1 cellular context compared by ENCODE assay signal in the genomic region with DNA sequence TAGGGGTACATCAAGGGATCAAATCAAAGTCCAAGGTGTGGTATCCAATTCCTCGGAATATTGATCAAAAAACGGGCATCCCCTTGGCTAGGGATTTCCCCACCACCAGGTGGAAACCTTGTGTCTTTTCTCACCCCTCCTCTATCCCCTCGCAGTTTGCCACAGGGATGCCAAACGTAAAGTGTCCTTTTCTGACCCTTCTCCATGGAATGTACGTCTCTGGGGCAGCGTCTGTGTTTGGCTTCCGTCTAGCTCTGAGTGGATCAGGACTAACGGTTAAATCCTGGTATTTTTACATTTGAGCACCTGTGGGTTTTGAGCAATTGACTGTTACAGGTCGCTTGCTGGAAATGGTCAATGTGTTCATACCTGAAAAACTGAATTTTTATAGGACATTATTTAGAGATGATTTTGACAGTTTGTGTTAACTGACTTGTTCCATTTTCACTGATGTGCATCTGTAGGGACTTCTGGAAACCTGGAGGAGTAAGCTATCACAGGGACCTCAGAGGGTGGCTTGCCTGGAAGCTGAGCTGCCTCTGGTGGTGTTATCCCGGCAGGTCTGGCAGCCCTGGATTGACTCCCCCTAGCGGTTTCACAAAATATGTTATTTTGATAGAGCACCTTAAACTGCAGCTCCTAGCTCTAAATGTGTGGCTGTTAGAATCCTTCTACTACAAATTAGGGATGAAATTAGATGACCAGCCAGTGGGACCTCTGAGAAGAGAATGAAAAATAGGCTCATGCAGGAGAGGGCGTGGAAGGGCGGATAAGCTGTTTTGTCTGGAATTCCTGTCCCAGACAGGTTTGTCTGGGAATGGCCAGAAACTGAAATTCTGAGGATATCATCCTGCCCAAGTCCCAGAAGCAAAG.
TF ChIP-seq lines count a peak whose summit lies in the region.

No MANE protein-coding gene starts in this region.

TF ChIP-seq in HepG2, 621 proteins besides CTCF, POLR2A, EP300 and RAD21 (continued from another document and continues in another):
- TF ChIP-seq HNF1B (CRISPR knock-in tag; IDR thresholded peaks at IDR 0.05), result peak; percentile 47; the same call in 1 of the 2 replicates
- TF ChIP-seq SIN3A (IDR thresholded peaks at IDR 0.05; ENCODE audit: borderline replicate concordance, low read depth, low read length), result no peak
- TF ChIP-seq, protein P1, sequence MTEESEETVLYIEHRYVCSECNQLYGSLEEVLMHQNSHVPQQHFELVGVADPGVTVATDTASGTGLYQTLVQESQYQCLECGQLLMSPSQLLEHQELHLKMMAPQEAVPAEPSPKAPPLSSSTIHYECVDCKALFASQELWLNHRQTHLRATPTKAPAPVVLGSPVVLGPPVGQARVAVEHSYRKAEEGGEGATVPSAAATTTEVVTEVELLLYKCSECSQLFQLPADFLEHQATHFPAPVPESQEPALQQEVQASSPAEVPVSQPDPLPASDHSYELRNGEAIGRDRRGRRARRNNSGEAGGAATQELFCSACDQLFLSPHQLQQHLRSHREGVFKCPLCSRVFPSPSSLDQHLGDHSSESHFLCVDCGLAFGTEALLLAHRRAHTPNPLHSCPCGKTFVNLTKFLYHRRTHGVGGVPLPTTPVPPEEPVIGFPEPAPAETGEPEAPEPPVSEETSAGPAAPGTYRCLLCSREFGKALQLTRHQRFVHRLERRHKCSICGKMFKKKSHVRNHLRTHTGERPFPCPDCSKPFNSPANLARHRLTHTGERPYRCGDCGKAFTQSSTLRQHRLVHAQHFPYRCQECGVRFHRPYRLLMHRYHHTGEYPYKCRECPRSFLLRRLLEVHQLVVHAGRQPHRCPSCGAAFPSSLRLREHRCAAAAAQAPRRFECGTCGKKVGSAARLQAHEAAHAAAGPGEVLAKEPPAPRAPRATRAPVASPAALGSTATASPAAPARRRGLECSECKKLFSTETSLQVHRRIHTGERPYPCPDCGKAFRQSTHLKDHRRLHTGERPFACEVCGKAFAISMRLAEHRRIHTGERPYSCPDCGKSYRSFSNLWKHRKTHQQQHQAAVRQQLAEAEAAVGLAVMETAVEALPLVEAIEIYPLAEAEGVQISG (CRISPR knock-in tag; IDR thresholded peaks at IDR 0.05), result peak; percentile 48; the same call in 1 of the 2 replicates
- no peak for TF ChIP-seq ZNF260 (CRISPR knock-in tag; IDR thresholded peaks at IDR 0.05; ENCODE audit: borderline replicate concordance, low read depth)
- TF ChIP-seq ASH2L (IDR thresholded peaks at IDR 0.05; ENCODE audit: insufficient read length, low read depth, low read length), result peak; percentile 29
- peak; percentile 24; the same call in 1 of the 2 replicates for TF ChIP-seq POGK (CRISPR knock-in tag; conservative IDR thresholded peaks at IDR 0.05)
- TF ChIP-seq ZNF138 (CRISPR knock-in tag; IDR thresholded peaks at IDR 0.05; ENCODE audit: low read depth), result no peak
- no peak for TF ChIP-seq PITX1 (CRISPR knock-in tag; IDR thresholded peaks at IDR 0.05)
- TF ChIP-seq NR3C1 (CRISPR knock-in tag; IDR thresholded peaks at IDR 0.05), result no peak
- peak; percentile 26 for TF ChIP-seq JARID2 (CRISPR knock-in tag; IDR thresholded peaks at IDR 0.05; ENCODE audit: insufficient replicate concordance)
- 0 out of 2 replicates have a peak, but pooled peaks have one; percentile 35 for TF ChIP-seq TGIF2 (CRISPR knock-in tag; IDR thresholded peaks at IDR 0.05)
- 0 out of 2 replicates have a peak, but pooled peaks have one; percentile 7 for TF ChIP-seq HOXA3 (CRISPR knock-in tag; IDR thresholded peaks at IDR 0.05)
- TF ChIP-seq MTF2 (CRISPR knock-in tag; IDR thresholded peaks at IDR 0.05; ENCODE audit: borderline replicate concordance), result no peak
- TF ChIP-seq ZNF557 (CRISPR knock-in tag; IDR thresholded peaks at IDR 0.05), result 0 out of 2 replicates have a peak, but pooled peaks have one; percentile 70
- peak; percentile 48; the same call in 1 of the 2 replicates for TF ChIP-seq BORCS8-MEF2B (CRISPR knock-in tag; IDR thresholded peaks at IDR 0.05)
- TF ChIP-seq CEBPZ (IDR thresholded peaks at IDR 0.05; ENCODE audit: low read length), result no peak
- peak; percentile 30; the same call in 1 of the 2 replicates for TF ChIP-seq ZNF331 (CRISPR knock-in tag; IDR thresholded peaks at IDR 0.05)
- TF ChIP-seq ZNF646 (CRISPR knock-in tag; IDR thresholded peaks at IDR 0.05), result no peak
- TF ChIP-seq TBX2 (CRISPR knock-in tag; IDR thresholded peaks at IDR 0.05; ENCODE audit: borderline replicate concordance), result peak; percentile 19; the same call in 1 of the 2 replicates
- TF ChIP-seq PCBP1 (IDR thresholded peaks at IDR 0.05; ENCODE audit: borderline replicate concordance, low read depth, low read length), result no peak
- 0 out of 2 replicates have a peak, but pooled peaks have one; percentile 14 for TF ChIP-seq FOSL2 (CRISPR knock-in tag; IDR thresholded peaks at IDR 0.05)
- TF ChIP-seq POLR2AphosphoS5 (IDR thresholded peaks at IDR 0.05; ENCODE audit: low read depth, low read length), result no peak
- no peak for TF ChIP-seq ZXDC (CRISPR knock-in tag; IDR thresholded peaks at IDR 0.05)
- TF ChIP-seq ZGPAT (CRISPR knock-in tag; IDR thresholded peaks at IDR 0.05), result peak; percentile 51; the same call in 1 of the 2 replicates
- peak; percentile 67 for TF ChIP-seq SMC3 (IDR thresholded peaks at IDR 0.05; ENCODE audit: low read length)
- TF ChIP-seq HNRNPUL1 (IDR thresholded peaks at IDR 0.05; ENCODE audit: low read depth, low read length), result no peak
- peak; percentile 9; the same call in 1 of the 2 replicates for TF ChIP-seq MAX (IDR thresholded peaks at IDR 0.05)
- peak; percentile 9; the same call in 1 of the 2 replicates for TF ChIP-seq SOX5 (CRISPR knock-in tag; IDR thresholded peaks at IDR 0.05; ENCODE audit: borderline replicate concordance)
- TF ChIP-seq SETDB1 (CRISPR knock-in tag; IDR thresholded peaks at IDR 0.05; ENCODE audit: borderline replicate concordance), result no peak
